In genomic region chr9:122848256-122848943, GRCh38 we compare ENCODE assay signal across 18 cellular contexts. TPM values are rescaled to one million over a fixed set of nuclear protein-coding genes. Genes with fewer than 3 reads are reported as not detected.
"Had no signal": no experiment of that assay in that cellular context is flagged by ENCODE, and none has a peak within 500 bp of the region (broad histone marks: within the 10 kb centered on the region; RNA-seq: fewer than 3 reads in every experiment).

No MANE protein-coding gene starts in this region.

- DNase-seq: activated CD8-positive, alpha-beta memory T cell treated with anti-CD3 and anti-CD28 coated beads for 24 hours; activated naive CD4-positive, alpha-beta T cell; anterior cingulate cortex; cerebellar nuclear complex; left ventricle myocardium inferior; mesenchymal stem cell; nephron progenitor cell; psoas muscle; stimulated activated CD4-positive, alpha-beta T cell treated with anti-CD3 and anti-CD28 coated beads, Interleukin-12 subunit alpha, Interleukin-12 subunit beta, amount 100 ng/mL, for 4 hours; stimulated activated naive CD4-positive, alpha-beta T cell treated with Interleukin-2 at 50 U/mL for 16 hours; testis; upper lobe of right lung had no signal

- H3K27ac ChIP-seq: left ventricle myocardium inferior, psoas muscle, testis, upper lobe of right lung had no signal

- FAIRE-seq: keratinocyte had no signal

- H3K9me3 ChIP-seq: left ventricle myocardium inferior, psoas muscle, testis, upper lobe of right lung had no signal

- H3K4me1 Mint-ChIP-seq: nephron progenitor cell had no signal

- H3K4me3 Mint-ChIP-seq: dendritic cell treated with granulocyte-macrophage colony-stimulating factor and Interleukin-4, amounts not matched to agents 40 ng/mL and 50 ng/mL, for 4 days; nephron progenitor cell had no signal

- H3K4me1 ChIP-seq: left ventricle myocardium inferior, psoas muscle, testis, upper lobe of right lung had no signal

- H3K27ac Mint-ChIP-seq: dendritic cell treated with granulocyte-macrophage colony-stimulating factor and Interleukin-4, amounts not matched to agents 40 ng/mL and 50 ng/mL, for 4 days; nephron progenitor cell had no signal

- H3K27me3 ChIP-seq: testis, upper lobe of right lung had no signal

- H3K4me3 ChIP-seq: left ventricle myocardium inferior, psoas muscle, testis, upper lobe of right lung had no signal

- H3K9me3 Mint-ChIP-seq: dendritic cell treated with granulocyte-macrophage colony-stimulating factor and Interleukin-4, amounts not matched to agents 40 ng/mL and 50 ng/mL, for 4 days had no signal

- ATAC-seq: activated CD4-positive, CD25-positive, alpha-beta regulatory T cell treated with anti-CD3 and anti-CD28 coated beads, Interleukin-2, amount 50 U/mL, for 24 hours; psoas muscle; upper lobe of right lung had no signal

- H3K27me3 Mint-ChIP-seq: dendritic cell treated with granulocyte-macrophage colony-stimulating factor and Interleukin-4, amounts not matched to agents 40 ng/mL and 50 ng/mL, for 4 days had no signal

RNA-seq across cellular contexts. Expression of gene OR1K1, which starts 48.5 kb away (rescaled TPM):
- total RNA-seq: epithelial cell of proximal tubule; left ventricle myocardium inferior; omental fat pad; psoas muscle; T-helper 2 cell treated with Interferon-gamma antibody and Interleukin-4, amounts not matched to agents 100 ng/mL and 5 ng/mL, for 36 hours; testis; upper lobe of right lung had no signal

RNA-seq across cellular contexts. Expression of gene OR5C1, which starts 59.7 kb away (rescaled TPM):
- total RNA-seq: epithelial cell of proximal tubule; left ventricle myocardium inferior; omental fat pad; psoas muscle; T-helper 2 cell treated with Interferon-gamma antibody and Interleukin-4, amounts not matched to agents 100 ng/mL and 5 ng/mL, for 36 hours; testis; upper lobe of right lung had no signal
